Comparison of ENCODE assay signal across 11 cellular contexts in genomic region chr2:195613922-195614321, GRCh38. TPM values are rescaled to one million over a fixed set of nuclear protein-coding genes. Genes with fewer than 3 reads are reported as not detected.
DNase-seq lines count a peak whose midpoint lies in the region; ATAC-seq, FAIRE-seq and TF ChIP-seq lines count a peak whose summit lies in the region.
"Had no signal": no experiment of that assay in that cellular context is flagged by ENCODE, and none has a peak within 500 bp of the region (broad histone marks: within the 10 kb centered on the region; RNA-seq: fewer than 3 reads in every experiment).

No MANE protein-coding gene starts in this region.

- no peak overlapping the region for H3K9ac ChIP-seq in mammary epithelial cell (ENCODE audit: insufficient read depth, low read length)

- no peak overlapping the region for H2AFZ ChIP-seq in mammary epithelial cell (ENCODE audit: low read depth, low read length)

- CTCF ChIA-PET in mammary epithelial cell (lab: Charles Lee; ENCODE audit: low non-redundant PET): no interaction called here

- H3K27me3 Mint-ChIP-seq in mesothelial cell of epicardium (ENCODE audit: low read depth) (no peaks in the 10 kb centered on the region), T-helper 17 cell (peaks cover 5% of the 10 kb centered on the region)

- H3K4me3 ChIP-seq in BE2C (ENCODE audit: low read depth, low read length) (no peak overlapping the region), mammary epithelial cell (replicated peaks in 1 of 3; ENCODE audit: insufficient read depth in 1 of 3, low read depth in 2 of 3, low read length in 3 of 3) (peak overlapping the region in 2 of 3 experiments; percentile 53 to 71)

- H3K27ac Mint-ChIP-seq in mesothelial cell of epicardium: peak overlapping the region; percentile 92
- no peak overlapping the region for H3K27ac Mint-ChIP-seq in T-helper 17 cell
- H3K27ac Mint-ChIP-seq: stimulated activated effector memory CD8-positive, alpha-beta T cell treated with anti-CD3 and anti-CD28 coated beads, Interleukin-12 subunit alpha, Interleukin-12 subunit beta, amount 100 ng/mL, for 72 hours had no signal

- dilution Hi-C loops in mammary epithelial cell (cut with HindIII; ENCODE audit: low sequenced_read_pairs): no loop called here

- H3K9me3 ChIP-seq in BE2C (no peaks in the 10 kb centered on the region), mammary epithelial cell (replicated peaks; ENCODE audit: insufficient read depth, low read length) (no peaks in the 10 kb centered on the region), T-helper 17 cell (ENCODE audit: control insufficient read depth, low read length, poor library complexity, severe bottlenecking) (no peaks in the 10 kb centered on the region)

- peak overlapping the region; percentile 88 for H3K27ac ChIP-seq in mammary epithelial cell (ENCODE audit: insufficient read depth, low read depth, low read length)

- H3K79me2 ChIP-seq in mammary epithelial cell (ENCODE audit: insufficient read depth, low read length): no peaks in the 10 kb centered on the region

- H3K4me1 Mint-ChIP-seq in mesothelial cell of epicardium: peaks cover 53% of the 10 kb centered on the region
- peaks cover 5% of the 10 kb centered on the region for H3K4me1 Mint-ChIP-seq in T-helper 17 cell
- H3K4me1 Mint-ChIP-seq: neural crest cell had no signal

- no peak for ATAC-seq in GM19351 (IDR thresholded peaks at IDR 0.05; ENCODE audit: unreplicated experiment)
- no peak for ATAC-seq in HG03280 (IDR thresholded peaks at IDR 0.05; ENCODE audit: unreplicated experiment)
- ATAC-seq in T-helper 17 cell: no peak
- ATAC-seq: stimulated activated effector memory CD8-positive, alpha-beta T cell treated with anti-CD3 and anti-CD28 coated beads, Interleukin-12 subunit alpha, Interleukin-12 subunit beta, amount 100 ng/mL, for 72 hours had no signal

- TF ChIP-seq CTCF in BE2C (IDR thresholded peaks at IDR 0.05; ENCODE audit: low read depth, low read length): no peak
- TF ChIP-seq CTCF in mammary epithelial cell (conservative IDR thresholded peaks at IDR 0.05 in 1 of 2, IDR thresholded peaks at IDR 0.05 in 1 of 2; ENCODE audit: extremely low read depth in 1 of 2, insufficient read depth in 1 of 2, low read depth in 1 of 2, low read length in 2 of 2): no peak
- TF ChIP-seq CTCF in mesothelial cell of epicardium (IDR thresholded peaks at IDR 0.05; ENCODE audit: unreplicated experiment): no peak

- 6% methylated on average over 2 of the region's 2 CpGs for WGBS in mammary epithelial cell (ENCODE audit: low coverage, missing lambda C conversion rate)

- DNase-seq in BE2C (peak; percentile 43), HTR-8/SVneo (ENCODE audit: insufficient read length, low spot score) (peak; percentile 75), mammary epithelial cell (peak; percentile 74), mesothelial cell of epicardium (ENCODE audit: low spot score in 2 of 2, unreplicated experiment in 2 of 2) (no peak), T-helper 17 cell (no peak)
- no peak for DNase-seq in stimulated activated CD4-positive, alpha-beta T cell treated with anti-CD3 and anti-CD28 coated beads, Interleukin-4, amount 100 ng/mL, for 24 hours
- DNase-seq: cerebellar nuclear complex had no signal

- FAIRE-seq in HTR-8/SVneo (lab: Jason Lieb, UNC): peak; percentile 89

- H3K36me3 ChIP-seq in BE2C (no peaks in the 10 kb centered on the region), mammary epithelial cell (ENCODE audit: insufficient read depth, low read length) (no peaks in the 10 kb centered on the region)

- H4K20me1 ChIP-seq in mammary epithelial cell (ENCODE audit: insufficient read depth, low read length): no peaks in the 10 kb centered on the region

- H3K4me3 Mint-ChIP-seq in mesothelial cell of epicardium (no peak overlapping the region), T-helper 17 cell (no peak overlapping the region)
- H3K4me3 Mint-ChIP-seq: neural crest cell; stimulated activated effector memory CD8-positive, alpha-beta T cell treated with anti-CD3 and anti-CD28 coated beads, Interleukin-12 subunit alpha, Interleukin-12 subunit beta, amount 100 ng/mL, for 72 hours had no signal

- H3K9me3 Mint-ChIP-seq in mesothelial cell of epicardium: no peaks in the 10 kb centered on the region
- H3K9me3 Mint-ChIP-seq: neural crest cell; stimulated activated effector memory CD8-positive, alpha-beta T cell treated with anti-CD3 and anti-CD28 coated beads, Interleukin-12 subunit alpha, Interleukin-12 subunit beta, amount 100 ng/mL, for 72 hours had no signal

- intact Hi-C loops in mammary epithelial cell (cut with micrococcal nuclease): loop anchor here (2.0 to 5.0 kb wide), 2 partner anchors 43 to 52 kb away; partner anchors contain the start of gene SLC39A10

- H3K4me1 ChIP-seq in BE2C: peaks cover 10% of the 10 kb centered on the region; the same call in 1 of the 2 replicates
- peaks cover 19% of the 10 kb centered on the region for H3K4me1 ChIP-seq in mammary epithelial cell (ENCODE audit: insufficient read depth, low read length)

- H3K4me2 ChIP-seq in mammary epithelial cell (ENCODE audit: insufficient read depth, low read depth, low read length): peak overlapping the region; percentile 95

- H3K27me3 ChIP-seq in BE2C (no peaks in the 10 kb centered on the region), mammary epithelial cell (ENCODE audit: insufficient read depth, low read length) (no peaks in the 10 kb centered on the region)

- in situ Hi-C loops in mammary epithelial cell (cut with MboI; ENCODE audit: low sequenced_read_pairs in 2 of 2): no loop called here

- no TSS peak for BruUV-seq in mammary epithelial cell (replicated peaks; lab: Mats Ljungman, UMichigan)

- H3K36me3 Mint-ChIP-seq in mesothelial cell of epicardium (no peaks in the 10 kb centered on the region), T-helper 17 cell (ENCODE audit: low read depth) (no peaks in the 10 kb centered on the region)
- H3K36me3 Mint-ChIP-seq: stimulated activated effector memory CD8-positive, alpha-beta T cell treated with anti-CD3 and anti-CD28 coated beads, Interleukin-12 subunit alpha, Interleukin-12 subunit beta, amount 100 ng/mL, for 72 hours had no signal

RNA-seq across cellular contexts. Expression of gene SLC39A10, which starts 43.1 kb away (rescaled TPM):
- 27.7 TPM for polyA plus RNA-seq in BE2C (2012; ENCODE audit: insufficient read depth, insufficient read length, low read depth)
- 10 to 100 TPM; 54.5 to 60.7 TPM for total RNA-seq in mammary epithelial cell
- polyA plus RNA-seq in mammary epithelial cell: 20.0 TPM
- 31.5 TPM for polyA minus RNA-seq in mammary epithelial cell
- 123 to 127 TPM (median 125 TPM) in 3 replicates for total RNA-seq in mesothelial cell of epicardium
- 10 to 100 TPM; 42.8 to 48.4 TPM for total RNA-seq in T-helper 17 cell

Comparison
In these comparisons a context has a peak if more than half of its experiments do, and no peak if none do; other contexts are left out.
1. DNase-seq: peak in BE2C (single experiment), HTR-8/SVneo (single experiment) and mammary epithelial cell (single experiment); none in mesothelial cell of epicardium (0 of 2), stimulated activated CD4-positive, alpha-beta T cell treated with anti-CD3 and anti-CD28 coated beads, Interleukin-4, amount 100 ng/mL, for 24 hours (single experiment) and T-helper 17 cell (0 of 3).